Comparison of ENCODE assay signal across 22 cellular contexts in genomic region chr22:26054846-26055245, GRCh38.
DNase-seq lines count a peak whose midpoint lies in the region; ATAC-seq lines count a peak whose summit lies in the region.
"Had no signal": no experiment of that assay in that cellular context is flagged by ENCODE, and none has a peak within 500 bp of the region (broad histone marks: within the 10 kb centered on the region; RNA-seq: fewer than 3 reads in every experiment).

No MANE protein-coding gene starts in this region.

- H2BK120ac ChIP-seq in neuronal stem cell (ENCODE audit: low read depth, low read length): no peak overlapping the region

- peaks cover 0 to 21% of the 10 kb centered on the region in 2 donors for H3K4me1 ChIP-seq in neuronal stem cell (ENCODE audit: control insufficient read depth in 2 of 2, insufficient read depth in 1 of 2, low read depth in 1 of 2, low read length in 2 of 2)

- H2BK15ac ChIP-seq in neuronal stem cell (ENCODE audit: low read length): no peak overlapping the region

- no peak overlapping the region for H3K4me2 ChIP-seq in neuronal stem cell (ENCODE audit: insufficient read depth, low read length, poor library complexity, severe bottlenecking)

- H3K4ac ChIP-seq in neuronal stem cell (ENCODE audit: low read length): no peak overlapping the region

- H3K18ac ChIP-seq in neuronal stem cell (ENCODE audit: low read length): no peak overlapping the region

- H4K91ac ChIP-seq in neuronal stem cell (ENCODE audit: low read depth, low read length, poor library complexity): no peak overlapping the region

- H3K79me1 ChIP-seq in neuronal stem cell (ENCODE audit: low read depth, low read length): no peaks in the 10 kb centered on the region

- no peak overlapping the region for H3K23ac ChIP-seq in neuronal stem cell (ENCODE audit: low read depth, low read length, poor library complexity)

- peaks cover 0 to 26% (median 0%) of the 10 kb centered on the region in 3 experiments for H3K27me3 ChIP-seq in neuronal stem cell (ENCODE audit: control insufficient read depth in 3 of 3, insufficient read depth in 3 of 3, low read depth in 1 of 3, low read length in 3 of 3)

- DNase-seq in NCI-H82 (lab: John Stamatoyannopoulos, UW) (peak; percentile 1), NCI-H82 treated with DMSO at 0.1 percent for 48 hours (lab: John Stamatoyannopoulos, UW; ENCODE audit: unreplicated experiment) (no peak), NCI-H1694 treated with DMSO at 0.1 percent for 48 hours (lab: John Stamatoyannopoulos, UW) (peak; percentile 23), NCI-H748 treated with DMSO at 0.1 percent for 48 hours (lab: John Stamatoyannopoulos, UW) (peak; percentile 18), neuronal stem cell (ENCODE audit: low spot score) (no peak), SW 1271 (lab: John Stamatoyannopoulos, UW) (no peak), SHP77 treated with DMSO at 0.1 percent for 48 hours (lab: John Stamatoyannopoulos, UW) (no peak)
- DNase-seq: 8988T; Calu3; CD4-positive, CD25-positive, alpha-beta regulatory T cell; HFFc6; Kasumi-1; MG63; NCI-H1048; NCI-H187; NCI-H510A treated with DMSO at 0.1 percent for 48 hours; RPMI8226; SIG-M5; T-helper 1 cell; T-helper 9 cell had no signal

- H3K14ac ChIP-seq in neuronal stem cell (ENCODE audit: low read length): no peak overlapping the region

- no peak overlapping the region for H2BK5ac ChIP-seq in neuronal stem cell (ENCODE audit: low read length)

- no peak overlapping the region for H4K8ac ChIP-seq in neuronal stem cell (ENCODE audit: low read depth, low read length)

- H3K27ac ChIP-seq in neuronal stem cell (replicated peaks; ENCODE audit: low read length): peak overlapping the region; percentile 89

- no peak overlapping the region for H2AFZ ChIP-seq in neuronal stem cell (ENCODE audit: low read length)

- no peaks in the 10 kb centered on the region for H3K36me3 ChIP-seq in neuronal stem cell (replicated peaks in 1 of 2; ENCODE audit: control insufficient read depth in 2 of 2, insufficient read depth in 2 of 2, low read length in 2 of 2)
- H3K36me3 ChIP-seq: MG63 had no signal

- H3K4me3 ChIP-seq in neuronal stem cell (ENCODE audit: low read length in 2 of 2): no peak overlapping the region
- H3K4me3 ChIP-seq: MG63 had no signal

- H2BK12ac ChIP-seq in neuronal stem cell (ENCODE audit: low read length): no peak overlapping the region

- no peak overlapping the region for H3K9ac ChIP-seq in neuronal stem cell (ENCODE audit: low read depth, low read length, poor library complexity)

- H3K9me3 ChIP-seq in neuronal stem cell (replicated peaks in 1 of 2; ENCODE audit: control insufficient read depth in 2 of 2, insufficient read depth in 1 of 2, low read depth in 1 of 2, low read length in 2 of 2): no peaks in the 10 kb centered on the region
- H3K9me3 ChIP-seq: MG63 had no signal

- WGBS in neuronal stem cell (ENCODE audit: extremely low coverage in 2 of 2, insufficient read length in 2 of 2, insufficient replicate concordance in 1 of 2), 2 donors: no CpG with 5 or more reads among the region's 3 CpGs

- ATAC-seq in GM21447 (IDR thresholded peaks at IDR 0.05; ENCODE audit: unreplicated experiment): no peak
- ATAC-seq: SK-N-SH treated with all-trans-retinoic acid at 6 μM for 48 hours had no signal

- H2AK5ac ChIP-seq in neuronal stem cell (ENCODE audit: low read depth, low read length): no peak overlapping the region

Comparison
In these comparisons a context has a peak if more than half of its experiments do, and no peak if none do; other contexts are left out.
1. DNase-seq: peak in NCI-H82 (single experiment), NCI-H1694 treated with DMSO at 0.1 percent for 48 hours (single experiment) and NCI-H748 treated with DMSO at 0.1 percent for 48 hours (single experiment); none in NCI-H82 treated with DMSO at 0.1 percent for 48 hours (single experiment), neuronal stem cell (single experiment), SW 1271 (0 of 2) and SHP77 treated with DMSO at 0.1 percent for 48 hours (single experiment).